8 cellular contexts compared by ENCODE assay signal in genomic region chr2:197215988-197216979, GRCh38.
DNase-seq lines count a peak whose midpoint lies in the region; ATAC-seq and FAIRE-seq lines count a peak whose summit lies in the region.

No MANE protein-coding gene starts in this region.

- ATAC-seq in GM18873 (IDR thresholded peaks at IDR 0.05; ENCODE audit: low FRiP score, unreplicated experiment) (peak; percentile 59), HG03064 (IDR thresholded peaks at IDR 0.05; ENCODE audit: low read depth, unreplicated experiment) (peak; percentile 48)

- DNase-seq in AG08395 (ENCODE audit: low spot score) = peak; percentile 7
- DNase-seq in SK-MEL-5 (ENCODE audit: low read depth, low spot score) = peak; percentile 36
- DNase-seq in iris pigment epithelial cell (ENCODE audit: low read depth) = peak; percentile 41
- no peak for DNase-seq in urothelium cell line (ENCODE audit: low spot score)
- no peak for DNase-seq in HTR-8/SVneo (ENCODE audit: insufficient read length, low spot score)
- DNase-seq in nucleus accumbens (lab: John Stamatoyannopoulos, UW) = no peak

- FAIRE-seq in urothelium cell line (lab: Jason Lieb, UNC) (no peak), HTR-8/SVneo (lab: Jason Lieb, UNC) (no peak)

- in situ Hi-C loops in SK-MEL-5 (cut with HindIII; ENCODE audit: low pct_unique_long_range_greater_than_20kb, low sequenced_read_pairs) = no loop called here

Comparison
In these comparisons a context has a peak if more than half of its experiments do, and no peak if none do; other contexts are left out.
1. DNase-seq: peak in AG08395 (single experiment), SK-MEL-5 (single experiment) and iris pigment epithelial cell (single experiment); none in urothelium cell line (single experiment), HTR-8/SVneo (single experiment) and nucleus accumbens (0 of 56).